10 cellular contexts compared by ENCODE assay signal in genomic region chr12:50387487-50387886, GRCh38. TPM values are rescaled to one million over a fixed set of nuclear protein-coding genes. Genes with fewer than 3 reads are reported as not detected.
DNase-seq lines count a peak whose midpoint lies in the region; ATAC-seq and TF ChIP-seq lines count a peak whose summit lies in the region.
"Had no signal": no experiment of that assay in that cellular context is flagged by ENCODE, and none has a peak within 500 bp of the region (broad histone marks: within the 10 kb centered on the region; RNA-seq: fewer than 3 reads in every experiment).

No MANE protein-coding gene starts in this region.

- CTCF ChIA-PET in activated CD8-positive, alpha-beta T cell treated with anti-CD3 and anti-CD28 coated beads, Interleukin-2, amount 10 ng/mL, durations not matched to agents 7 days and 5 days (lab: Charles Lee) = no interaction called here

- H3K9me3 ChIP-seq in neural progenitor cell (ENCODE audit: low read depth) = no peaks in the 10 kb centered on the region
- no peaks in the 10 kb centered on the region for H3K9me3 ChIP-seq in upper lobe of left lung
- H3K9me3 ChIP-seq: heart right ventricle had no signal

- H3K4me3 Mint-ChIP-seq in brain (peak overlapping the region in 2 of 5 experiments; percentile 3 to 9), neural progenitor cell (no peak overlapping the region)
- no peak overlapping the region for H3K4me3 Mint-ChIP-seq in activated CD8-positive, alpha-beta T cell treated with anti-CD3 and anti-CD28 coated beads, Interleukin-2, amount 10 ng/mL, durations not matched to agents 7 days and 5 days

- H3K9me3 Mint-ChIP-seq in brain (peaks cover 0 to 6% (median 0%) of the 10 kb centered on the region in 5 experiments), neural progenitor cell (peaks cover 3% of the 10 kb centered on the region)
- no peaks in the 10 kb centered on the region for H3K9me3 Mint-ChIP-seq in activated CD8-positive, alpha-beta T cell treated with anti-CD3 and anti-CD28 coated beads, Interleukin-2, amount 10 ng/mL, durations not matched to agents 7 days and 5 days (ENCODE audit: insufficient read depth)

- H3K79me2 ChIP-seq in neural progenitor cell (ENCODE audit: low read depth) = no peaks in the 10 kb centered on the region

- 36 to 45% methylated on average over 5 of the region's 5 CpGs for WGBS in upper lobe of left lung, 2 donors

- TF ChIP-seq CTCF in brain (conservative IDR thresholded peaks at IDR 0.05) (no peak), neural progenitor cell (IDR thresholded peaks at IDR 0.05) (no peak), upper lobe of left lung (IDR thresholded peaks at IDR 0.05) (no peak)

- H3K36me3 Mint-ChIP-seq in brain = no peaks in the 10 kb centered on the region
- no peaks in the 10 kb centered on the region for H3K36me3 Mint-ChIP-seq in neural progenitor cell
- no peaks in the 10 kb centered on the region for H3K36me3 Mint-ChIP-seq in activated CD8-positive, alpha-beta T cell treated with anti-CD3 and anti-CD28 coated beads, Interleukin-2, amount 10 ng/mL, durations not matched to agents 7 days and 5 days (ENCODE audit: low read depth)

- peaks cover 14% of the 10 kb centered on the region for H3K4me1 Mint-ChIP-seq in brain
- peaks cover 13% of the 10 kb centered on the region for H3K4me1 Mint-ChIP-seq in neural progenitor cell
- H3K4me1 Mint-ChIP-seq in activated CD8-positive, alpha-beta T cell treated with anti-CD3 and anti-CD28 coated beads, Interleukin-2, amount 10 ng/mL, durations not matched to agents 7 days and 5 days (ENCODE audit: low read depth) = peaks cover 2% of the 10 kb centered on the region

- H3K4me3 ChIP-seq in neural progenitor cell (no peak overlapping the region), upper lobe of left lung (no peak overlapping the region)
- H3K4me3 ChIP-seq: heart right ventricle had no signal

- H3K4me2 ChIP-seq in neural progenitor cell = no peak overlapping the region

- no peaks in the 10 kb centered on the region for H3F3A ChIP-seq in neural progenitor cell (ENCODE audit: low read depth)

- no peak for ATAC-seq in upper lobe of left lung (ENCODE audit: low FRiP score in 2 of 2)
- no peak for ATAC-seq in activated CD8-positive, alpha-beta T cell treated with anti-CD3 and anti-CD28 coated beads, Interleukin-2, amount 10 ng/mL, durations not matched to agents 7 days and 5 days
- ATAC-seq: heart right ventricle had no signal

- no peaks in the 10 kb centered on the region for H4K20me1 ChIP-seq in neural progenitor cell (ENCODE audit: low read depth)

- H3K27ac Mint-ChIP-seq in brain (peak overlapping the region; percentile 15 to 75 (median 64)), neural progenitor cell (peak overlapping the region; percentile 17)
- no peak overlapping the region for H3K27ac Mint-ChIP-seq in activated CD8-positive, alpha-beta T cell treated with anti-CD3 and anti-CD28 coated beads, Interleukin-2, amount 10 ng/mL, durations not matched to agents 7 days and 5 days

- H3K27ac ChIP-seq in neural progenitor cell (no peak overlapping the region), upper lobe of left lung (no peak overlapping the region)
- H3K27ac ChIP-seq: heart right ventricle had no signal

- H3K36me3 ChIP-seq in neural progenitor cell (no peaks in the 10 kb centered on the region), upper lobe of left lung (no peaks in the 10 kb centered on the region)
- H3K36me3 ChIP-seq: heart right ventricle had no signal

- peaks cover 5% of the 10 kb centered on the region for H3K27me3 Mint-ChIP-seq in brain
- no peaks in the 10 kb centered on the region for H3K27me3 Mint-ChIP-seq in neural progenitor cell (ENCODE audit: insufficient read depth, low read depth)
- no peaks in the 10 kb centered on the region for H3K27me3 Mint-ChIP-seq in activated CD8-positive, alpha-beta T cell treated with anti-CD3 and anti-CD28 coated beads, Interleukin-2, amount 10 ng/mL, durations not matched to agents 7 days and 5 days (ENCODE audit: low read depth)

- no peak for TF ChIP-seq POLR2A in upper lobe of left lung (IDR thresholded peaks at IDR 0.05)

- TF ChIP-seq EP300 in upper lobe of left lung (IDR thresholded peaks at IDR 0.05) = no peak

- DNase-seq in EH (ENCODE audit: low read depth) (peak; percentile 37), NAMALWA (ENCODE audit: low spot score) (peak; percentile 22), neural progenitor cell (ENCODE audit: low spot score) (no peak), upper lobe of left lung (no peak), kidney glomerular epithelial cell (lab: John Stamatoyannopoulos, UW) (no peak)
- no peak for DNase-seq in activated CD8-positive, alpha-beta T cell treated with anti-CD3 and anti-CD28 coated beads, Interleukin-2, amount 10 ng/mL, durations not matched to agents 7 days and 5 days
- DNase-seq: heart right ventricle had no signal

- POLR2A ChIA-PET in activated CD8-positive, alpha-beta T cell treated with anti-CD3 and anti-CD28 coated beads, Interleukin-2, amount 10 ng/mL, durations not matched to agents 7 days and 5 days (lab: Charles Lee) = no interaction called here

- H3K9ac ChIP-seq in neural progenitor cell = no peak overlapping the region

- H3K27me3 ChIP-seq in neural progenitor cell = no peaks in the 10 kb centered on the region
- no peaks in the 10 kb centered on the region for H3K27me3 ChIP-seq in upper lobe of left lung
- H3K27me3 ChIP-seq: heart right ventricle had no signal

- H3K4me1 ChIP-seq in neural progenitor cell (peaks cover 6% of the 10 kb centered on the region), upper lobe of left lung (no peaks in the 10 kb centered on the region)
- H3K4me1 ChIP-seq: heart right ventricle had no signal

- peak overlapping the region; percentile 73 for H2AFZ ChIP-seq in neural progenitor cell (replicated peaks)

RNA-seq across cellular contexts. Expression of gene FAM186A, which starts 8.9 kb away (rescaled TPM):
- not detected for polyA plus RNA-seq in brain (ENCODE audit: insufficient read depth, low read depth, low replicate concordance)
- total RNA-seq in neural progenitor cell (ENCODE audit: low replicate concordance) (not detected in 2 replicates), upper lobe of left lung (not detected)
- not detected for total RNA-seq in activated CD8-positive, alpha-beta T cell treated with anti-CD3 and anti-CD28 coated beads, Interleukin-2, amount 10 ng/mL, durations not matched to agents 7 days and 5 days
- total RNA-seq: heart right ventricle, mesenteric fat pad, skeletal muscle tissue had no signal
- polyA plus RNA-seq: heart right ventricle had no signal

RNA-seq across cellular contexts. Expression of gene LARP4, which starts 13.2 kb away (rescaled TPM):
- 6.1 TPM for polyA plus RNA-seq in brain (ENCODE audit: insufficient read depth, low read depth, low replicate concordance)
- total RNA-seq in neural progenitor cell (ENCODE audit: low replicate concordance) = 36.4 and 88.4 TPM in 2 replicates
- total RNA-seq in upper lobe of left lung = 10 to 100 TPM; 29.1 to 75.2 (median 45.4) TPM
- 10 to 100 TPM; 59.2 to 60.1 TPM for total RNA-seq in activated CD8-positive, alpha-beta T cell treated with anti-CD3 and anti-CD28 coated beads, Interleukin-2, amount 10 ng/mL, durations not matched to agents 7 days and 5 days

Comparison
In these comparisons a context has a peak if more than half of its experiments do, and no peak if none do; other contexts are left out.
1. DNase-seq: peak in EH (single experiment) and NAMALWA (single experiment); none in neural progenitor cell (single experiment), upper lobe of left lung (0 of 2), kidney glomerular epithelial cell (single experiment) and activated CD8-positive, alpha-beta T cell treated with anti-CD3 and anti-CD28 coated beads, Interleukin-2, amount 10 ng/mL, durations not matched to agents 7 days and 5 days (single experiment).